Comparison of ENCODE assay signal across 9 cellular contexts in genomic region chr11:116691779-116692178, GRCh38.
DNase-seq lines count a peak whose midpoint lies in the region; ATAC-seq, FAIRE-seq and TF ChIP-seq lines count a peak whose summit lies in the region.
"Had no signal": no experiment of that assay in that cellular context is flagged by ENCODE, and none has a peak within 500 bp of the region (broad histone marks: within the 10 kb centered on the region; RNA-seq: fewer than 3 reads in every experiment).

No MANE protein-coding gene starts in this region.

- no peaks in the 10 kb centered on the region for H3K9me3 Mint-ChIP-seq in activated naive CD4-positive, alpha-beta T cell treated with anti-CD3 and anti-CD28 coated beads for 36 hours

- no peaks in the 10 kb centered on the region for H3K27me3 ChIP-seq in small intestine (ENCODE audit: control insufficient read depth in 2 of 2, insufficient read depth in 2 of 2, low read length in 2 of 2)
- H3K27me3 ChIP-seq: BLaER1 had no signal

- no peaks in the 10 kb centered on the region for H3K36me3 Mint-ChIP-seq in activated naive CD4-positive, alpha-beta T cell treated with anti-CD3 and anti-CD28 coated beads for 36 hours (ENCODE audit: low read depth)

- H3K27ac ChIP-seq in RWPE1 = no peak overlapping the region
- no peak overlapping the region for H3K27ac ChIP-seq in small intestine (ENCODE audit: low read depth in 1 of 2, low read length in 1 of 2)
- H3K27ac ChIP-seq: BLaER1 had no signal

- intact Hi-C loops in activated naive CD4-positive, alpha-beta T cell treated with anti-CD3 and anti-CD28 coated beads for 36 hours (cut with micrococcal nuclease) = loop anchor here (1.0 to 10.0 kb wide), 5 partner anchors 177 to 1364 kb away; no protein-coding TSS in a partner anchor
- intact Hi-C loops in left ventricle myocardium superior (cut with micrococcal nuclease) = no loop called here

- 6 to 15% (median 10%) methylated on average over 9 of the region's 9 CpGs for WGBS in small intestine, 3 donors

- TF ChIP-seq CTCF in RWPE1 (conservative IDR thresholded peaks at IDR 0.05; ENCODE audit: low read depth) = peak; percentile 87

- POLR2A ChIA-PET in RWPE1 (lab: Yijun Ruan, JAX; ENCODE audit: low non-redundant PET) = no interaction called here

- H3K27me3 Mint-ChIP-seq in activated naive CD4-positive, alpha-beta T cell treated with anti-CD3 and anti-CD28 coated beads for 36 hours (ENCODE audit: low read depth) = peaks cover 3% of the 10 kb centered on the region

- FAIRE-seq in small intestine (lab: Jason Lieb, UNC) = no peak

- ATAC-seq in left ventricle myocardium superior (peak; percentile 68), GM19035 (IDR thresholded peaks at IDR 0.05; ENCODE audit: unreplicated experiment) (no peak)

- H3K27ac Mint-ChIP-seq in activated naive CD4-positive, alpha-beta T cell treated with anti-CD3 and anti-CD28 coated beads for 36 hours = no peak overlapping the region

- H3K9me3 ChIP-seq in small intestine (ENCODE audit: control insufficient read depth, low read depth) = no peaks in the 10 kb centered on the region
- H3K9me3 ChIP-seq: BLaER1 had no signal

- no peaks in the 10 kb centered on the region for H3K36me3 ChIP-seq in small intestine (ENCODE audit: control insufficient read depth in 2 of 2, insufficient read depth in 2 of 2, low read length in 2 of 2)
- H3K36me3 ChIP-seq: BLaER1 had no signal

- peak; percentile 56 for DNase-seq in NCI-H1436 (lab: John Stamatoyannopoulos, UW)
- no peak for DNase-seq in NCI-H1436 treated with DMSO at 0.1 percent for 48 hours (lab: John Stamatoyannopoulos, UW)
- peak; percentile 81 for DNase-seq in HuH-7 (ENCODE audit: low spot score)
- peak; percentile 69 for DNase-seq in RWPE1 (ENCODE audit: low spot score)
- DNase-seq in activated naive CD4-positive, alpha-beta T cell treated with anti-CD3 and anti-CD28 coated beads for 36 hours = peak; percentile 68
- peak; percentile 43 for DNase-seq in left ventricle myocardium superior
- peak; percentile 52 for DNase-seq in small intestine

- peaks cover 2% of the 10 kb centered on the region for H3K4me1 Mint-ChIP-seq in activated naive CD4-positive, alpha-beta T cell treated with anti-CD3 and anti-CD28 coated beads for 36 hours (ENCODE audit: low read depth)

- H3K4me3 Mint-ChIP-seq in activated naive CD4-positive, alpha-beta T cell treated with anti-CD3 and anti-CD28 coated beads for 36 hours = no peak overlapping the region

- no peak overlapping the region for H3K4me3 ChIP-seq in small intestine (ENCODE audit: low read depth in 1 of 2, low read length in 2 of 2)
- H3K4me3 ChIP-seq: BLaER1 had no signal

- CTCF ChIA-PET in RWPE1 (lab: Yijun Ruan, JAX) = interaction anchor here (0.5 to 1.4 kb wide), 15 partner anchors 9 to 1238 kb away, joined by 3 to 6 read pairs (median 3); no protein-coding TSS in a partner anchor
- CTCF ChIA-PET in activated naive CD4-positive, alpha-beta T cell treated with anti-CD3 and anti-CD28 coated beads for 36 hours (lab: Charles Lee) = interaction anchor here (0.7 to 1.8 kb wide), 12 partner anchors 9 to 1953 kb away, joined by 3 to 8 read pairs (median 4); no protein-coding TSS in a partner anchor

- no peaks in the 10 kb centered on the region for H3K4me1 ChIP-seq in small intestine (ENCODE audit: control insufficient read depth in 2 of 2, insufficient read depth in 1 of 2, low read depth in 1 of 2, low read length in 1 of 2)
- H3K4me1 ChIP-seq: BLaER1 had no signal
